In the genomic region with DNA sequence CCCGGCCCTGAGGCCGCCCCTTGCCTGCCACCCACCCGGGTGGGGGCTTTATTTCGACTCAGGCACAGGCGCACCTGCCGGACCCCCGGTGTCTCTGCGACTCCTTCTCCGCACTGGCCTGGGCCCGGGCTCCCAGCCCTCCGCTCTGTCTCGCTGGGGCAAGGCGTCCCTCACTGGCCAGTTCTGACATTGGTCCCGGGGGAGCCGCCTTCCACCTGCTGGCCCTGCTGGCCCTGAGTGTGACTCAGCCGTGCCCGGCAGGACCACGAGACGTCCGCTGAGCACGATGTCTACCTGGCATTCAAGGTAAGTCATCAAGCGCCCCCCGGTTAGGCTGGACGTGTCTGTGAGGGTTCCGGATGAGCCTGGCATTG, we compare ENCODE assay signal across 20 cellular contexts.
DNase-seq lines count a peak whose midpoint lies in the region; ATAC-seq and TF ChIP-seq lines count a peak whose summit lies in the region.
"Had no signal": no experiment of that assay in that cellular context is flagged by ENCODE, and none has a peak within 500 bp of the region (broad histone marks: within the 10 kb centered on the region; RNA-seq: fewer than 3 reads in every experiment).

No MANE protein-coding gene starts in this region.

- peak; percentile 58 for DNase-seq in RWPE2 (ENCODE audit: low spot score)
- peak; percentile 7 for DNase-seq in natural killer cell
- no peak for DNase-seq in stimulated activated effector memory CD8-positive, alpha-beta T cell treated with anti-CD3 and anti-CD28 coated beads, Interleukin-12 subunit alpha, Interleukin-12 subunit beta, amount 100 ng/mL, for 72 hours (ENCODE audit: low spot score in 2 of 2)
- DNase-seq in NCI-H1930 (lab: John Stamatoyannopoulos, UW), result no peak
- no peak for DNase-seq in activated CD4-positive, alpha-beta T cell treated with anti-CD3 and anti-CD28 coated beads for 4 hours
- no peak for DNase-seq in NCI-H226
- DNase-seq: Calu3; CD4-positive, alpha-beta memory T cell; DMS53; Kasumi-1; MM.1S; NCI-H1105; NCI-H187; NCI-H2171; NCI-H446 treated with DMSO at 0.1 percent for 48 hours; NCI-H774; RPMI8226 had no signal

- no peak overlapping the region for H3K27ac Mint-ChIP-seq in natural killer cell
- no peak overlapping the region for H3K27ac Mint-ChIP-seq in stimulated activated effector memory CD8-positive, alpha-beta T cell treated with anti-CD3 and anti-CD28 coated beads, Interleukin-12 subunit alpha, Interleukin-12 subunit beta, amount 100 ng/mL, for 72 hours
- H3K27ac Mint-ChIP-seq: CD4-positive, alpha-beta memory T cell; IgD-negative memory B cell had no signal

- H3K4me1 Mint-ChIP-seq in natural killer cell, result peaks cover 0 to 4% of the 10 kb centered on the region in 2 donors
- no peaks in the 10 kb centered on the region for H3K4me1 Mint-ChIP-seq in stimulated activated effector memory CD8-positive, alpha-beta T cell treated with anti-CD3 and anti-CD28 coated beads, Interleukin-12 subunit alpha, Interleukin-12 subunit beta, amount 100 ng/mL, for 72 hours
- H3K4me1 Mint-ChIP-seq: CD4-positive, alpha-beta memory T cell; IgD-negative memory B cell had no signal

- no peaks in the 10 kb centered on the region for H3K36me3 Mint-ChIP-seq in natural killer cell
- H3K36me3 Mint-ChIP-seq in stimulated activated effector memory CD8-positive, alpha-beta T cell treated with anti-CD3 and anti-CD28 coated beads, Interleukin-12 subunit alpha, Interleukin-12 subunit beta, amount 100 ng/mL, for 72 hours, result no peaks in the 10 kb centered on the region
- H3K36me3 Mint-ChIP-seq: CD4-positive, alpha-beta memory T cell; IgD-negative memory B cell had no signal

- intact Hi-C loops in natural killer cell (cut with micrococcal nuclease), result no loop called here

- H3K9me3 ChIP-seq in BLaER1 treated with 17β-estradiol and CSF1 and Interleukin-3, amounts not matched to agents 10 nM and 100 nM (replicated peaks in 1 of 11), result peaks cover 0 to 15% (median 8%) of the 10 kb centered on the region in 11 experiments; a peak in 11 of 22 replicates
- no peaks in the 10 kb centered on the region for H3K9me3 ChIP-seq in RWPE2 (ENCODE audit: severe bottlenecking)

- no peak overlapping the region for H3K4me3 Mint-ChIP-seq in natural killer cell
- no peak overlapping the region for H3K4me3 Mint-ChIP-seq in stimulated activated effector memory CD8-positive, alpha-beta T cell treated with anti-CD3 and anti-CD28 coated beads, Interleukin-12 subunit alpha, Interleukin-12 subunit beta, amount 100 ng/mL, for 72 hours
- H3K4me3 Mint-ChIP-seq: IgD-negative memory B cell had no signal

- no peak overlapping the region for H3K9ac ChIP-seq in BLaER1 treated with 17β-estradiol and CSF1 and Interleukin-3, amounts not matched to agents 10 nM and 100 nM

- peak overlapping the region in 8 of 11 experiments; percentile 48 to 74 (median 68); a peak in 17 of 22 replicates for H3K4me2 ChIP-seq in BLaER1 treated with 17β-estradiol and CSF1 and Interleukin-3, amounts not matched to agents 10 nM and 100 nM

- H3K4me3 ChIP-seq in BLaER1 treated with 17β-estradiol and CSF1 and Interleukin-3, amounts not matched to agents 10 nM and 100 nM, result no peak overlapping the region
- no peak overlapping the region for H3K4me3 ChIP-seq in RWPE2 (ENCODE audit: severe bottlenecking)

- H3K27ac ChIP-seq in BLaER1 treated with 17β-estradiol and CSF1 and Interleukin-3, amounts not matched to agents 10 nM and 100 nM, result no peak overlapping the region
- no peak overlapping the region for H3K27ac ChIP-seq in RWPE2 (ENCODE audit: poor library complexity, severe bottlenecking)
- H3K27ac ChIP-seq: HL-60 had no signal

- peaks cover 44 to 61% (median 54%) of the 10 kb centered on the region in 11 experiments for H3K27me3 ChIP-seq in BLaER1 treated with 17β-estradiol and CSF1 and Interleukin-3, amounts not matched to agents 10 nM and 100 nM
- H3K27me3 ChIP-seq in RWPE2 (ENCODE audit: insufficient read depth, poor library complexity, severe bottlenecking), result peaks cover 12% of the 10 kb centered on the region

- ATAC-seq in RWPE2 (ENCODE audit: low read depth), result no peak
- peak in 1 of 3 donors; percentile 18 for ATAC-seq in natural killer cell
- ATAC-seq in stimulated activated effector memory CD8-positive, alpha-beta T cell treated with anti-CD3 and anti-CD28 coated beads, Interleukin-12 subunit alpha, Interleukin-12 subunit beta, amount 100 ng/mL, for 72 hours, result peak; percentile 9

- H3K27me3 Mint-ChIP-seq in natural killer cell (ENCODE audit: low read depth in 2 of 2), result peaks cover 0 to 3% of the 10 kb centered on the region in 2 donors
- H3K27me3 Mint-ChIP-seq: IgD-negative memory B cell had no signal

- TF ChIP-seq CTCF in RWPE2 (IDR thresholded peaks at IDR 0.05; ENCODE audit: poor library complexity, severe bottlenecking), result no peak
- TF ChIP-seq CTCF in natural killer cell (IDR thresholded peaks at IDR 0.05), result no peak

- H3K9me3 Mint-ChIP-seq in natural killer cell, result no peaks in the 10 kb centered on the region
- no peaks in the 10 kb centered on the region for H3K9me3 Mint-ChIP-seq in stimulated activated effector memory CD8-positive, alpha-beta T cell treated with anti-CD3 and anti-CD28 coated beads, Interleukin-12 subunit alpha, Interleukin-12 subunit beta, amount 100 ng/mL, for 72 hours
- H3K9me3 Mint-ChIP-seq: CD4-positive, alpha-beta memory T cell; IgD-negative memory B cell had no signal

- peaks cover 9 to 45% (median 41%) of the 10 kb centered on the region in 10 experiments; a peak in 16 of 20 replicates for H3K4me1 ChIP-seq in BLaER1 treated with 17β-estradiol and CSF1 and Interleukin-3, amounts not matched to agents 10 nM and 100 nM
- H3K4me1 ChIP-seq in RWPE2 (ENCODE audit: insufficient read depth, poor library complexity, severe bottlenecking), result no peaks in the 10 kb centered on the region

- H4K20me1 ChIP-seq in BLaER1 treated with 17β-estradiol and CSF1 and Interleukin-3, amounts not matched to agents 10 nM and 100 nM, result peaks cover 0 to 39% (median 5%) of the 10 kb centered on the region in 11 experiments; a peak in 8 of 22 replicates

- no peaks in the 10 kb centered on the region for H3K36me3 ChIP-seq in BLaER1 treated with 17β-estradiol and CSF1 and Interleukin-3, amounts not matched to agents 10 nM and 100 nM
- H3K36me3 ChIP-seq in RWPE2 (ENCODE audit: low read depth), result no peaks in the 10 kb centered on the region

Comparison
In these comparisons a context has a peak if more than half of its experiments do, and no peak if none do; other contexts are left out.
1. DNase-seq: peak in RWPE2 (single experiment) and natural killer cell (single experiment); none in stimulated activated effector memory CD8-positive, alpha-beta T cell treated with anti-CD3 and anti-CD28 coated beads, Interleukin-12 subunit alpha, Interleukin-12 subunit beta, amount 100 ng/mL, for 72 hours (0 of 2), NCI-H1930 (0 of 2), activated CD4-positive, alpha-beta T cell treated with anti-CD3 and anti-CD28 coated beads for 4 hours (0 of 2) and NCI-H226 (single experiment).